ENCODE assay signal across 34 cellular contexts in genomic region chr3:151452814-151453213, GRCh38. TPM values are rescaled to one million over a fixed set of nuclear protein-coding genes. Genes with fewer than 3 reads are reported as not detected.
"Had no signal": no experiment of that assay in that cellular context is flagged by ENCODE, and none has a peak within 500 bp of the region (broad histone marks: within the 10 kb centered on the region; RNA-seq: fewer than 3 reads in every experiment).

No MANE protein-coding gene starts in this region.

- H3K4me3 Mint-ChIP-seq: activated CD4-positive, alpha-beta T cell treated with anti-CD3 and anti-CD28 coated beads, Interleukin-2, amount 10 ng/mL, durations not matched to agents 24 days and 14 days; activated CD8-positive, alpha-beta T cell treated with anti-CD3 and anti-CD28 coated beads for 36 hours; activated naive CD4-positive, alpha-beta T cell treated with anti-CD3 and anti-CD28 coated beads, Interleukin-2, amount 50 U/mL, for 24 hours; activated naive CD8-positive, alpha-beta T cell treated with anti-CD3 and anti-CD28 coated beads, Interleukin-2, amount 10 ng/mL, durations not matched to agents 7 days and 5 days; activated T-cell treated with anti-CD3 and anti-CD28 coated beads, Interleukin-2, amount 50 U/mL, for 72 hours; activated T-helper 17 cell treated with anti-CD3 and anti-CD28 coated beads, Interleukin-2, amount 50 U/mL, for 72 hours; central memory CD8-positive, alpha-beta T cell had no signal

- DNase-seq: activated CD4-positive, alpha-beta T cell treated with anti-CD3 and anti-CD28 coated beads, Interleukin-2, amount 10 ng/mL, durations not matched to agents 24 days and 14 days; activated CD4-positive, alpha-beta T cell treated with anti-CD3 and anti-CD28 coated beads, Interleukin-2, amount 50 U/mL, for 4 hours; activated CD8-positive, alpha-beta T cell treated with anti-CD3 and anti-CD28 coated beads for 36 hours; activated gamma-delta T cell; activated naive CD4-positive, alpha-beta T cell treated with Interleukin-2 at 50 U/mL for 16 hours; activated naive CD8-positive, alpha-beta T cell treated with anti-CD3 and anti-CD28 coated beads, Interleukin-2, amount 10 ng/mL, durations not matched to agents 7 days and 5 days; activated T-cell treated with anti-CD3 and anti-CD28 coated beads, Interleukin-2, amount 50 U/mL, for 1 hour; activated T-cell treated with anti-CD3 and anti-CD28 coated beads, Interleukin-2, amount 50 U/mL, for 72 hours; amygdala; Karpas-422; KBM-7; NCI-H1105 treated with DMSO at 0.1 percent for 48 hours; NCI-H1436; NCI-H1694; NCI-H1930; NCI-H2081 treated with DMSO at 0.1 percent for 48 hours; NCI-H510A; NCI-H526; NCI-H774; SHP77; SJCRH30; T1000; WERI-Rb-1 had no signal

- H3K27ac Mint-ChIP-seq: activated CD4-positive, alpha-beta T cell treated with anti-CD3 and anti-CD28 coated beads, Interleukin-2, amount 10 ng/mL, durations not matched to agents 24 days and 14 days; activated CD8-positive, alpha-beta T cell treated with anti-CD3 and anti-CD28 coated beads for 36 hours; activated naive CD4-positive, alpha-beta T cell treated with anti-CD3 and anti-CD28 coated beads, Interleukin-2, amount 50 U/mL, for 24 hours; activated naive CD8-positive, alpha-beta T cell treated with anti-CD3 and anti-CD28 coated beads, Interleukin-2, amount 10 ng/mL, durations not matched to agents 7 days and 5 days; activated T-cell treated with anti-CD3 and anti-CD28 coated beads, Interleukin-2, amount 50 U/mL, for 72 hours; activated T-helper 17 cell treated with anti-CD3 and anti-CD28 coated beads, Interleukin-2, amount 50 U/mL, for 72 hours had no signal

- ATAC-seq: activated CD8-positive, alpha-beta T cell treated with anti-CD3 and anti-CD28 coated beads for 36 hours; activated T-cell treated with anti-CD3 and anti-CD28 coated beads, Interleukin-2, amount 50 U/mL, for 72 hours; activated T-helper 17 cell treated with anti-CD3 and anti-CD28 coated beads, Interleukin-2, amount 50 U/mL, for 72 hours; Panc1 had no signal

- H3K36me3 Mint-ChIP-seq: activated naive CD4-positive, alpha-beta T cell treated with anti-CD3 and anti-CD28 coated beads, Interleukin-2, amount 50 U/mL, for 24 hours; activated naive CD8-positive, alpha-beta T cell treated with anti-CD3 and anti-CD28 coated beads, Interleukin-2, amount 10 ng/mL, durations not matched to agents 7 days and 5 days had no signal

- H3K4me3 ChIP-seq: ascending aorta, cardiac muscle cell, SJCRH30, SK-N-MC had no signal

- H3K4me1 Mint-ChIP-seq: activated CD4-positive, alpha-beta T cell treated with anti-CD3 and anti-CD28 coated beads, Interleukin-2, amount 10 ng/mL, durations not matched to agents 24 days and 14 days; activated naive CD4-positive, alpha-beta T cell treated with anti-CD3 and anti-CD28 coated beads, Interleukin-2, amount 50 U/mL, for 24 hours; activated naive CD8-positive, alpha-beta T cell treated with anti-CD3 and anti-CD28 coated beads, Interleukin-2, amount 10 ng/mL, durations not matched to agents 7 days and 5 days; central memory CD8-positive, alpha-beta T cell had no signal

- H3K4me1 ChIP-seq: ascending aorta, SJCRH30 had no signal

- H3K9me3 Mint-ChIP-seq: activated CD4-positive, alpha-beta T cell treated with anti-CD3 and anti-CD28 coated beads, Interleukin-2, amount 10 ng/mL, durations not matched to agents 24 days and 14 days; activated CD8-positive, alpha-beta T cell treated with anti-CD3 and anti-CD28 coated beads for 36 hours; activated naive CD4-positive, alpha-beta T cell treated with anti-CD3 and anti-CD28 coated beads, Interleukin-2, amount 50 U/mL, for 24 hours; activated naive CD8-positive, alpha-beta T cell treated with anti-CD3 and anti-CD28 coated beads, Interleukin-2, amount 10 ng/mL, durations not matched to agents 7 days and 5 days; activated T-cell treated with anti-CD3 and anti-CD28 coated beads, Interleukin-2, amount 50 U/mL, for 72 hours; activated T-helper 17 cell treated with anti-CD3 and anti-CD28 coated beads, Interleukin-2, amount 50 U/mL, for 72 hours; central memory CD8-positive, alpha-beta T cell had no signal

- H3K27ac ChIP-seq: ascending aorta, cardiac muscle cell, SJCRH30, SK-N-MC, WERI-Rb-1 had no signal

- H3K27me3 ChIP-seq: ascending aorta, cardiac muscle cell, SJCRH30 had no signal

- H3K9me3 ChIP-seq: ascending aorta, SJCRH30 had no signal

- H3K36me3 ChIP-seq: ascending aorta, cardiac muscle cell, SJCRH30, WERI-Rb-1 had no signal

RNA-seq across cellular contexts. Expression of gene IGSF10, which starts 8.0 kb away (rescaled TPM):
- total RNA-seq: activated CD4-positive, alpha-beta T cell treated with anti-CD3 and anti-CD28 coated beads, Interleukin-2, amount 10 ng/mL, durations not matched to agents 24 days and 14 days; activated CD8-positive, alpha-beta memory T cell treated with anti-CD3 and anti-CD28 coated beads for 36 hours; activated CD8-positive, alpha-beta T cell treated with anti-CD3 and anti-CD28 coated beads for 36 hours; activated naive CD8-positive, alpha-beta T cell treated with anti-CD3 and anti-CD28 coated beads, Interleukin-2, amount 10 ng/mL, durations not matched to agents 7 days and 5 days; activated T-cell treated with anti-CD3 and anti-CD28 coated beads, Interleukin-2, amount 50 U/mL, for 72 hours; MCF 10A; SJCRH30; T-helper 1 cell treated with Interleukin-12 subunit alpha and Interleukin-12 subunit beta and Interleukin-4 antibody, amounts not matched to agents 30 ng/mL and 1 ng/mL, for 36 hours; T-helper 2 cell treated with Interferon-gamma antibody and Interleukin-4, amounts not matched to agents 100 ng/mL and 5 ng/mL, for 36 hours had no signal
- polyA plus RNA-seq: cardiac muscle cell had no signal
